Comparison of ENCODE assay signal across 10 cellular contexts in genomic region chr12:75816892-75817291, GRCh38.
DNase-seq lines count a peak whose midpoint lies in the region; ATAC-seq and TF ChIP-seq lines count a peak whose summit lies in the region.
"Had no signal": no experiment of that assay in that cellular context is flagged by ENCODE, and none has a peak within 500 bp of the region (broad histone marks: within the 10 kb centered on the region; RNA-seq: fewer than 3 reads in every experiment).

No MANE protein-coding gene starts in this region.

- H3K4me1 Mint-ChIP-seq in activated T-cell treated with anti-CD3 and anti-CD28 coated beads, Interleukin-2, amount 50 U/mL, for 4 hours (ENCODE audit: low read depth): peaks cover 18% of the 10 kb centered on the region

- no peak overlapping the region for H3K27ac ChIP-seq in ovary
- no peak overlapping the region for H3K27ac ChIP-seq in gastrocnemius medialis
- H3K27ac ChIP-seq: heart left ventricle had no signal

- H3K36me3 Mint-ChIP-seq in activated T-cell treated with anti-CD3 and anti-CD28 coated beads, Interleukin-2, amount 50 U/mL, for 4 hours (ENCODE audit: insufficient read depth): no peaks in the 10 kb centered on the region

- ATAC-seq in activated T-cell treated with anti-CD3 and anti-CD28 coated beads, Interleukin-2, amount 50 U/mL, for 4 hours: peak; percentile 70 to 72
- peak; percentile 75 for ATAC-seq in stimulated activated naive CD8-positive, alpha-beta T cell treated with anti-CD3 and anti-CD28 coated beads, Interleukin-15, Interleukin-2, amounts not matched to agents 100 U/mL and 50 U/mL, for 24 hours
- ATAC-seq in gastrocnemius medialis (no peak), HG02970 (IDR thresholded peaks at IDR 0.05; ENCODE audit: low FRiP score, unreplicated experiment) (no peak)
- ATAC-seq: heart left ventricle had no signal

- no peaks in the 10 kb centered on the region for H3K36me3 ChIP-seq in ovary
- H3K36me3 ChIP-seq in gastrocnemius medialis: no peaks in the 10 kb centered on the region
- H3K36me3 ChIP-seq: heart left ventricle had no signal

- no peaks in the 10 kb centered on the region for H3K27me3 Mint-ChIP-seq in activated T-cell treated with anti-CD3 and anti-CD28 coated beads, Interleukin-2, amount 50 U/mL, for 4 hours (ENCODE audit: low read depth)

- in situ Hi-C loops in gastrocnemius medialis (cut with MboI; ENCODE audit: low sequenced_read_pairs in 4 of 4): no loop called here

- no peak for TF ChIP-seq POLR2A in ovary (IDR thresholded peaks at IDR 0.05)
- no peak for TF ChIP-seq POLR2A in gastrocnemius medialis (IDR thresholded peaks at IDR 0.05)

- H3K27me3 ChIP-seq in ovary (no peaks in the 10 kb centered on the region), gastrocnemius medialis (no peaks in the 10 kb centered on the region)
- H3K27me3 ChIP-seq: heart left ventricle had no signal

- no peak overlapping the region for H3K4me3 Mint-ChIP-seq in activated T-cell treated with anti-CD3 and anti-CD28 coated beads, Interleukin-2, amount 50 U/mL, for 4 hours
- H3K4me3 Mint-ChIP-seq: activated CD4-positive, alpha-beta T cell treated with anti-CD3 and anti-CD28 coated beads, Interleukin-2, amount 10 ng/mL, durations not matched to agents 7 days and 5 days had no signal

- WGBS in ovary, 3 donors: 31 to 42% (median 41%) methylated on average over 1 of the region's 1 CpG

- H3K9me3 ChIP-seq in ovary (no peaks in the 10 kb centered on the region), gastrocnemius medialis (no peaks in the 10 kb centered on the region)
- H3K9me3 ChIP-seq: heart left ventricle had no signal

- TF ChIP-seq CTCF in choroid plexus epithelial cell (conservative IDR thresholded peaks at IDR 0.05; ENCODE audit: low read depth, low read length): no peak
- no peak for TF ChIP-seq CTCF in ovary (IDR thresholded peaks at IDR 0.05)
- no peak for TF ChIP-seq CTCF in gastrocnemius medialis (IDR thresholded peaks at IDR 0.05 in 4 of 5, conservative IDR thresholded peaks at IDR 0.05 in 1 of 5)

- no peak for DNase-seq in activated T-cell treated with anti-CD3 and anti-CD28 coated beads, Interleukin-2, amount 50 U/mL, for 4 hours
- no peak for DNase-seq in activated T-cell treated with anti-CD3 and anti-CD28 coated beads, Interleukin-2, amount 50 U/mL, for 48 hours
- DNase-seq in NCI-H1105 treated with DMSO at 0.1 percent for 48 hours (lab: John Stamatoyannopoulos, UW) (peak; percentile 62), choroid plexus epithelial cell (ENCODE audit: low read depth) (peak; percentile 77), ovary (no peak), gastrocnemius medialis (no peak)
- no peak for DNase-seq in stimulated activated naive CD8-positive, alpha-beta T cell treated with anti-CD3 and anti-CD28 coated beads, Interleukin-15, Interleukin-2, amounts not matched to agents 100 U/mL and 50 U/mL, for 24 hours
- DNase-seq: activated CD4-positive, alpha-beta T cell treated with anti-CD3 and anti-CD28 coated beads, Interleukin-2, amount 10 ng/mL, durations not matched to agents 7 days and 5 days; heart left ventricle had no signal

- H3K4me1 ChIP-seq in ovary (ENCODE audit: insufficient read depth): peaks cover 2% of the 10 kb centered on the region
- no peaks in the 10 kb centered on the region for H3K4me1 ChIP-seq in gastrocnemius medialis

- H3K4me3 ChIP-seq in choroid plexus epithelial cell (ENCODE audit: low read depth, low read length): no peak overlapping the region
- no peak overlapping the region for H3K4me3 ChIP-seq in ovary
- H3K4me3 ChIP-seq in gastrocnemius medialis: no peak overlapping the region
- H3K4me3 ChIP-seq: heart left ventricle had no signal

- TF ChIP-seq EP300 in ovary (IDR thresholded peaks at IDR 0.05): no peak

- intact Hi-C loops in ovary (cut with DNase I): loop anchor here in 1 of 4 donors (10.0 kb wide), 1 partner anchor 218 kb away; the partner anchor contains the start of gene PHLDA1
- intact Hi-C loops in gastrocnemius medialis (cut with DNase I; ENCODE audit: low total_unique reads): no loop called here

- no peaks in the 10 kb centered on the region for H3K9me3 Mint-ChIP-seq in activated T-cell treated with anti-CD3 and anti-CD28 coated beads, Interleukin-2, amount 50 U/mL, for 4 hours
- H3K9me3 Mint-ChIP-seq: activated CD4-positive, alpha-beta T cell treated with anti-CD3 and anti-CD28 coated beads, Interleukin-2, amount 10 ng/mL, durations not matched to agents 7 days and 5 days had no signal

Comparison
In these comparisons a context has a peak if more than half of its experiments do, and no peak if none do; other contexts are left out.
1. ATAC-seq: peak in activated T-cell treated with anti-CD3 and anti-CD28 coated beads, Interleukin-2, amount 50 U/mL, for 4 hours (2 of 2) and stimulated activated naive CD8-positive, alpha-beta T cell treated with anti-CD3 and anti-CD28 coated beads, Interleukin-15, Interleukin-2, amounts not matched to agents 100 U/mL and 50 U/mL, for 24 hours (single experiment); none in gastrocnemius medialis (0 of 2) and HG02970 (single experiment).
2. DNase-seq: peak in NCI-H1105 treated with DMSO at 0.1 percent for 48 hours (single experiment) and choroid plexus epithelial cell (single experiment); none in activated T-cell treated with anti-CD3 and anti-CD28 coated beads, Interleukin-2, amount 50 U/mL, for 4 hours (single experiment), activated T-cell treated with anti-CD3 and anti-CD28 coated beads, Interleukin-2, amount 50 U/mL, for 48 hours (0 of 2), stimulated activated naive CD8-positive, alpha-beta T cell treated with anti-CD3 and anti-CD28 coated beads, Interleukin-15, Interleukin-2, amounts not matched to agents 100 U/mL and 50 U/mL, for 24 hours (single experiment), ovary (0 of 5) and gastrocnemius medialis (0 of 2).